ENCODE assay signal across 1 cellular context in the genomic region with DNA sequence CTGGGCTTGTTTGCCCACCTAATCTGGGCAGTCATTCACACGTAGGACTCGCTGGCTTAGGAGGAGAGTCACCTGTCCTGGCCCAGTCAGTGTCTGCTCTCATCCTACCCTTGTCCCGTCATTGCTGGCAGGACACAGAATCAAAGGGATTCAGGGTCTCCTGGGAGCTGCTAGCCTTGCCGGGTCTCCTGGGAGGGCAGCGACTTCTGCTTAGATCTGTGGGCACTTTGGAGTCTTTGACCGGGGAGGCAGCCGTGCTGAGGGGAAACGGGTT.
TF ChIP-seq lines count a peak whose summit lies in the region.

No MANE protein-coding gene starts in this region.

TF ChIP-seq in SK-N-SH, 30 proteins besides CTCF, POLR2A, EP300 and RAD21 (continued from another document):
- TF ChIP-seq REST (IDR thresholded peaks at IDR 0.05; ENCODE audit: low read depth, low read length) (no peak), SIN3A (IDR thresholded peaks at IDR 0.05; ENCODE audit: borderline replicate concordance, low read depth, low read length) (no peak), NFIC (IDR thresholded peaks at IDR 0.05; ENCODE audit: borderline replicate concordance) (no peak), RCOR1 (IDR thresholded peaks at IDR 0.05; ENCODE audit: low read length) (no peak), GATA2 (CRISPR knock-in tag; IDR thresholded peaks at IDR 0.05) (no peak), MEF2A (IDR thresholded peaks at IDR 0.05; ENCODE audit: borderline replicate concordance, low read depth) (no peak), USF2 (IDR thresholded peaks at IDR 0.05; ENCODE audit: borderline replicate concordance, low read depth, low read length) (no peak), RFX5 (IDR thresholded peaks at IDR 0.05; ENCODE audit: low read length) (no peak), EZH2phosphoT487 (IDR thresholded peaks at IDR 0.05; ENCODE audit: borderline replicate concordance, low read depth) (no peak), TCF12 (IDR thresholded peaks at IDR 0.05) (no peak), TAF1 (IDR thresholded peaks at IDR 0.05; ENCODE audit: borderline replicate concordance, low read depth, low read length) (no peak)
